16 cellular contexts compared by ENCODE assay signal in genomic region chr14:22097606-22098292, GRCh38.
DNase-seq lines count a peak whose midpoint lies in the region; ATAC-seq, FAIRE-seq and TF ChIP-seq lines count a peak whose summit lies in the region.
"Had no signal": no experiment of that assay in that cellular context is flagged by ENCODE, and none has a peak within 500 bp of the region (broad histone marks: within the 10 kb centered on the region; RNA-seq: fewer than 3 reads in every experiment).

No MANE protein-coding gene starts in this region.

- H3K4me1 Mint-ChIP-seq in activated CD8-positive, alpha-beta T cell treated with anti-CD3 and anti-CD28 coated beads, Interleukin-2, amount 10 ng/mL, durations not matched to agents 7 days and 5 days (ENCODE audit: low read depth), result peaks cover 68% of the 10 kb centered on the region
- peaks cover 1 to 72% (median 58%) of the 10 kb centered on the region in 7 donors for H3K4me1 Mint-ChIP-seq in naive thymus-derived CD4-positive, alpha-beta T cell
- H3K4me1 Mint-ChIP-seq: GM23338 had no signal

- H3K79me2 ChIP-seq in HepG2 (ENCODE audit: insufficient read depth, low read length), result no peaks in the 10 kb centered on the region

- no peak for FAIRE-seq in HepG2 (lab: Jason Lieb, UNC)

- WGBS in HepG2 (ENCODE audit: low lambda C conversion rate), result 4% methylated on average over 4 of the region's 4 CpGs
- WGBS in right lobe of liver (ENCODE audit: insufficient coverage, low coverage, low lambda C conversion rate, missing lambda C conversion rate), result 32% methylated on average over 3 of the region's 4 CpGs

- peak overlapping the region; percentile 74 for H3K4me3 Mint-ChIP-seq in activated CD8-positive, alpha-beta T cell treated with anti-CD3 and anti-CD28 coated beads, Interleukin-2, amount 10 ng/mL, durations not matched to agents 7 days and 5 days
- peak overlapping the region in 9 of 10 donors; percentile 25 to 90 (median 59) for H3K4me3 Mint-ChIP-seq in naive thymus-derived CD4-positive, alpha-beta T cell
- H3K4me3 Mint-ChIP-seq: GM23338 had no signal

- intact Hi-C loops in HepG2 (cut with micrococcal nuclease; ENCODE audit: unreplicated experiment) (no loop called here), right lobe of liver (cut with DNase I) (no loop called here)
- intact Hi-C loops in naive thymus-derived CD4-positive, alpha-beta T cell (cut with micrococcal nuclease), result loop anchor here in 1 of 2 donors (5.0 kb wide), 1 partner anchor 95 kb away; no protein-coding TSS in a partner anchor

- POLR2A ChIA-PET in HepG2 (lab: Yijun Ruan, JAX), result no interaction called here
- POLR2A ChIA-PET in activated CD8-positive, alpha-beta T cell treated with anti-CD3 and anti-CD28 coated beads, Interleukin-2, amount 10 ng/mL, durations not matched to agents 7 days and 5 days (lab: Charles Lee), result interaction anchor here (1.0 to 1.5 kb wide), 3 partner anchors 27 to 459 kb away, joined by 3 to 7 read pairs (median 5); no protein-coding TSS in a partner anchor
- POLR2A ChIA-PET in naive thymus-derived CD4-positive, alpha-beta T cell (lab: Charles Lee), result interaction anchor here (0.6 to 2.4 kb wide), 6 partner anchors 9 to 27 kb away, joined by 3 to 11 read pairs (median 4); no protein-coding TSS in a partner anchor

- H3K9ac ChIP-seq in HepG2 (ENCODE audit: insufficient read depth, low read depth, low read length), result no peak overlapping the region

- H3K36me3 Mint-ChIP-seq in activated CD8-positive, alpha-beta T cell treated with anti-CD3 and anti-CD28 coated beads, Interleukin-2, amount 10 ng/mL, durations not matched to agents 7 days and 5 days (ENCODE audit: low read depth), result no peaks in the 10 kb centered on the region
- no peaks in the 10 kb centered on the region for H3K36me3 Mint-ChIP-seq in naive thymus-derived CD4-positive, alpha-beta T cell

- H3K4me1 ChIP-seq in HepG2 (ENCODE audit: insufficient read depth, low read length) (no peaks in the 10 kb centered on the region), right lobe of liver (no peaks in the 10 kb centered on the region)
- peaks cover 3 to 32% of the 10 kb centered on the region in 2 donors for H3K4me1 ChIP-seq in naive thymus-derived CD4-positive, alpha-beta T cell (ENCODE audit: control insufficient read depth in 2 of 2, insufficient read depth in 2 of 2, low read length in 2 of 2)
- H3K4me1 ChIP-seq: breast epithelium, Caco-2 had no signal

- H3K27me3 Mint-ChIP-seq in activated CD8-positive, alpha-beta T cell treated with anti-CD3 and anti-CD28 coated beads, Interleukin-2, amount 10 ng/mL, durations not matched to agents 7 days and 5 days (ENCODE audit: low read depth), result no peaks in the 10 kb centered on the region
- H3K27me3 Mint-ChIP-seq in naive thymus-derived CD4-positive, alpha-beta T cell, result no peaks in the 10 kb centered on the region

- H3K27ac ChIP-seq in HepG2 (ENCODE audit: extremely low read length, insufficient read depth, low read length) (no peak overlapping the region), right lobe of liver (no peak overlapping the region)
- H3K27ac ChIP-seq in naive thymus-derived CD4-positive, alpha-beta T cell (ENCODE audit: low read depth, low read length), result peak overlapping the region; percentile 46
- H3K27ac ChIP-seq: breast epithelium, epithelial cell of prostate had no signal

- TF ChIP-seq RAD21 in HepG2 (CRISPR knock-in tag; IDR thresholded peaks at IDR 0.05), result no peak

- H3K36me3 ChIP-seq in HepG2 (replicated peaks in 1 of 2; ENCODE audit: control insufficient read depth in 1 of 2, insufficient read depth in 2 of 2, low read length in 2 of 2), result no peaks in the 10 kb centered on the region
- H3K36me3 ChIP-seq in right lobe of liver, result no peaks in the 10 kb centered on the region
- H3K36me3 ChIP-seq in naive thymus-derived CD4-positive, alpha-beta T cell (ENCODE audit: control insufficient read depth in 2 of 3, insufficient read depth in 3 of 3, low read length in 3 of 3), result no peaks in the 10 kb centered on the region
- H3K36me3 ChIP-seq: breast epithelium had no signal

- H3K9me3 ChIP-seq in HepG2 (ENCODE audit: low read length) (no peaks in the 10 kb centered on the region), right lobe of liver (no peaks in the 10 kb centered on the region)
- H3K9me3 ChIP-seq in naive thymus-derived CD4-positive, alpha-beta T cell (ENCODE audit: control insufficient read depth in 2 of 3, low read length in 3 of 3), result no peaks in the 10 kb centered on the region
- H3K9me3 ChIP-seq: breast epithelium, Caco-2 had no signal

- no peaks in the 10 kb centered on the region for H4K20me1 ChIP-seq in HepG2 (ENCODE audit: insufficient read depth, low read length)

- no peak overlapping the region for H3K4me3 ChIP-seq in HepG2 (replicated peaks in 1 of 3; ENCODE audit: insufficient read depth in 1 of 3, low read depth in 2 of 3, low read length in 3 of 3)
- no peak overlapping the region for H3K4me3 ChIP-seq in right lobe of liver
- H3K4me3 ChIP-seq in naive thymus-derived CD4-positive, alpha-beta T cell (ENCODE audit: low read length), result no peak overlapping the region
- H3K4me3 ChIP-seq: breast epithelium, GM23338 had no signal

- DNase-seq in HepG2 (ENCODE audit: low spot score) (no peak), right lobe of liver (no peak), COLO829 (ENCODE audit: low spot score) (no peak), putamen (ENCODE audit: low spot score) (no peak)
- DNase-seq in activated CD8-positive, alpha-beta T cell treated with anti-CD3 and anti-CD28 coated beads, Interleukin-2, amount 10 ng/mL, durations not matched to agents 7 days and 5 days, result peak; percentile 35
- DNase-seq in naive thymus-derived CD4-positive, alpha-beta T cell, result no peak
- DNase-seq: Caco-2; NCI-H146; NCI-H2227 treated with DMSO at 0.1 percent for 48 hours; stimulated activated CD4-positive, alpha-beta T cell treated with anti-CD3 and anti-CD28 coated beads, Interleukin-2, amount 100 ng/mL, for 24 hours had no signal

- H2AFZ ChIP-seq in HepG2 (ENCODE audit: low read length), result no peak overlapping the region
- H2AFZ ChIP-seq: GM23338 had no signal

- TF ChIP-seq POLR2A in HepG2 (IDR thresholded peaks at IDR 0.05; ENCODE audit: insufficient read depth in 1 of 2, low read depth in 2 of 2, low read length in 2 of 2), result no peak
- TF ChIP-seq POLR2A in right lobe of liver (IDR thresholded peaks at IDR 0.05), result no peak

- TF ChIP-seq EP300 in HepG2 (IDR thresholded peaks at IDR 0.05; ENCODE audit: low read depth in 2 of 2, low read length in 2 of 2), result no peak
- TF ChIP-seq EP300 in HepG2 (CRISPR knock-in tag; IDR thresholded peaks at IDR 0.05; ENCODE audit: borderline replicate concordance), result no peak

- CTCF ChIA-PET in HepG2 (lab: Yijun Ruan, JAX; ENCODE audit: low intra/inter-chr PET ratio, low total read pairs), result no interaction called here
- CTCF ChIA-PET in activated CD8-positive, alpha-beta T cell treated with anti-CD3 and anti-CD28 coated beads, Interleukin-2, amount 10 ng/mL, durations not matched to agents 7 days and 5 days (lab: Charles Lee), result interaction anchor here (0.8 to 9.8 kb wide), 17 partner anchors 8 to 473 kb away, joined by 3 to 52 read pairs (median 6); no protein-coding TSS in a partner anchor
- CTCF ChIA-PET in naive thymus-derived CD4-positive, alpha-beta T cell (lab: Charles Lee), result interaction anchor here (0.8 to 1.8 kb wide), 7 partner anchors 11 to 51 kb away, joined by 3 to 8 read pairs (median 4); no protein-coding TSS in a partner anchor

- in situ Hi-C loops in HepG2 (cut with HindIII; ENCODE audit: extremely low pct_ligation_motif_present, low pct_unique_long_range_greater_than_20kb), result no loop called here

- TF ChIP-seq CTCF in HepG2 (CRISPR knock-in tag; IDR thresholded peaks at IDR 0.05) (no peak), right lobe of liver (IDR thresholded peaks at IDR 0.05) (no peak)

- peak overlapping the region; percentile 91 for H3K27ac Mint-ChIP-seq in activated CD8-positive, alpha-beta T cell treated with anti-CD3 and anti-CD28 coated beads, Interleukin-2, amount 10 ng/mL, durations not matched to agents 7 days and 5 days
- H3K27ac Mint-ChIP-seq in naive thymus-derived CD4-positive, alpha-beta T cell, result peak overlapping the region; percentile 70 to 94 (median 88)
- H3K27ac Mint-ChIP-seq: GM23338 had no signal

- ATAC-seq in HepG2, result no peak
- ATAC-seq in right lobe of liver, result no peak
- peak; percentile 40 for ATAC-seq in activated CD8-positive, alpha-beta T cell treated with anti-CD3 and anti-CD28 coated beads, Interleukin-2, amount 10 ng/mL, durations not matched to agents 7 days and 5 days
- peak; percentile 14 for ATAC-seq in naive thymus-derived CD4-positive, alpha-beta T cell
- ATAC-seq in GM18868 (IDR thresholded peaks at IDR 0.05; ENCODE audit: unreplicated experiment), result no peak
- ATAC-seq in GM19452 (IDR thresholded peaks at IDR 0.05; ENCODE audit: unreplicated experiment), result no peak
- ATAC-seq: GM23338, Panc1 had no signal

- no peaks in the 10 kb centered on the region for H3K9me3 Mint-ChIP-seq in activated CD8-positive, alpha-beta T cell treated with anti-CD3 and anti-CD28 coated beads, Interleukin-2, amount 10 ng/mL, durations not matched to agents 7 days and 5 days (ENCODE audit: insufficient read depth)
- no peaks in the 10 kb centered on the region for H3K9me3 Mint-ChIP-seq in naive thymus-derived CD4-positive, alpha-beta T cell
- H3K9me3 Mint-ChIP-seq: GM23338 had no signal

- H3K27me3 ChIP-seq in HepG2 (ENCODE audit: control insufficient read depth in 1 of 2, insufficient read depth in 2 of 2, low read length in 2 of 2), result no peaks in the 10 kb centered on the region
- H3K27me3 ChIP-seq in right lobe of liver, result no peaks in the 10 kb centered on the region
- no peaks in the 10 kb centered on the region for H3K27me3 ChIP-seq in naive thymus-derived CD4-positive, alpha-beta T cell (ENCODE audit: control insufficient read depth in 2 of 2, insufficient read depth in 2 of 2, low read length in 2 of 2)
- H3K27me3 ChIP-seq: breast epithelium had no signal

- H3K4me2 ChIP-seq in HepG2 (ENCODE audit: low read depth, low read length), result no peak overlapping the region
- H3K4me2 ChIP-seq: GM23338 had no signal

- BruUV-seq in HepG2 (replicated peaks; lab: Mats Ljungman, UMichigan), result no TSS peak

TF ChIP-seq in HepG2, 621 proteins besides CTCF, POLR2A, EP300 and RAD21 (continues in another document):
- peak; percentile 68; the same call in 1 of the 2 replicates for TF ChIP-seq MNT (IDR thresholded peaks at IDR 0.05)

Comparison
In these comparisons a context has a peak if more than half of its experiments do, and no peak if none do; other contexts are left out.
1. ATAC-seq: peak in activated CD8-positive, alpha-beta T cell treated with anti-CD3 and anti-CD28 coated beads, Interleukin-2, amount 10 ng/mL, durations not matched to agents 7 days and 5 days (single experiment) and naive thymus-derived CD4-positive, alpha-beta T cell (single experiment); none in HepG2 (single experiment), right lobe of liver (0 of 4), GM18868 (single experiment) and GM19452 (single experiment).